9 cellular contexts compared by ENCODE assay signal in genomic region chr14:61568572-61569011, GRCh38.
DNase-seq lines count a peak whose midpoint lies in the region; ATAC-seq and TF ChIP-seq lines count a peak whose summit lies in the region.
"Had no signal": no experiment of that assay in that cellular context is flagged by ENCODE, and none has a peak within 500 bp of the region (broad histone marks: within the 10 kb centered on the region; RNA-seq: fewer than 3 reads in every experiment).

No MANE protein-coding gene starts in this region.

- peak; percentile 92 for ATAC-seq in HG03108 (IDR thresholded peaks at IDR 0.05; ENCODE audit: unreplicated experiment)
- ATAC-seq in body of pancreas: peak; percentile 85
- peak; percentile 80 to 92 (median 90) for ATAC-seq in right lobe of liver
- ATAC-seq in stimulated activated effector memory CD8-positive, alpha-beta T cell treated with anti-CD3 and anti-CD28 coated beads, Interleukin-12 subunit alpha, Interleukin-12 subunit beta, amount 100 ng/mL, for 72 hours: peak; percentile 65

- DNase-seq in SIG-M5 treated with dmso at 0.1 percent for 504 hours (lab: John Stamatoyannopoulos, UW; ENCODE audit: unreplicated experiment) (peak; percentile 49), SIG-M5 (lab: John Stamatoyannopoulos, UW) (no peak), SW480 (ENCODE audit: low spot score) (peak; percentile 68), body of pancreas (peak; percentile 70 to 83 (median 74)), right lobe of liver (peak; percentile 77 to 80 (median 80)), WERI-Rb-1 (no peak)
- no peak for DNase-seq in stimulated activated effector memory CD8-positive, alpha-beta T cell treated with anti-CD3 and anti-CD28 coated beads, Interleukin-12 subunit alpha, Interleukin-12 subunit beta, amount 100 ng/mL, for 72 hours (ENCODE audit: low spot score in 2 of 2)

- no peaks in the 10 kb centered on the region for H3K9me3 Mint-ChIP-seq in stimulated activated effector memory CD8-positive, alpha-beta T cell treated with anti-CD3 and anti-CD28 coated beads, Interleukin-12 subunit alpha, Interleukin-12 subunit beta, amount 100 ng/mL, for 72 hours

- H3K27ac Mint-ChIP-seq in stimulated activated effector memory CD8-positive, alpha-beta T cell treated with anti-CD3 and anti-CD28 coated beads, Interleukin-12 subunit alpha, Interleukin-12 subunit beta, amount 100 ng/mL, for 72 hours: peak overlapping the region; percentile 75

- H3K9me3 ChIP-seq in body of pancreas: no peaks in the 10 kb centered on the region
- H3K9me3 ChIP-seq in right lobe of liver: no peaks in the 10 kb centered on the region
- no peaks in the 10 kb centered on the region for H3K9me3 ChIP-seq in WERI-Rb-1 (ENCODE audit: severe bottlenecking)

- peaks cover 65% of the 10 kb centered on the region for H3K4me1 Mint-ChIP-seq in stimulated activated effector memory CD8-positive, alpha-beta T cell treated with anti-CD3 and anti-CD28 coated beads, Interleukin-12 subunit alpha, Interleukin-12 subunit beta, amount 100 ng/mL, for 72 hours

- H3K36me3 Mint-ChIP-seq in stimulated activated effector memory CD8-positive, alpha-beta T cell treated with anti-CD3 and anti-CD28 coated beads, Interleukin-12 subunit alpha, Interleukin-12 subunit beta, amount 100 ng/mL, for 72 hours: peaks cover 9% of the 10 kb centered on the region

- H3K4me3 ChIP-seq in body of pancreas (no peak overlapping the region), right lobe of liver (peak overlapping the region in 2 of 3 donors; percentile 41 to 45), WERI-Rb-1 (ENCODE audit: low read depth, low read length) (no peak overlapping the region)

- intact Hi-C loops in body of pancreas (cut with DNase I): no loop called here
- intact Hi-C loops in right lobe of liver (cut with DNase I): no loop called here

- peak overlapping the region; percentile 57 for H3K4me3 Mint-ChIP-seq in stimulated activated effector memory CD8-positive, alpha-beta T cell treated with anti-CD3 and anti-CD28 coated beads, Interleukin-12 subunit alpha, Interleukin-12 subunit beta, amount 100 ng/mL, for 72 hours

- H3K4me1 ChIP-seq in body of pancreas (peaks cover 44% of the 10 kb centered on the region), right lobe of liver (peaks cover 0 to 11% (median 3%) of the 10 kb centered on the region in 4 donors)

- peak in 2 of 3 donors; percentile 52 to 59 for TF ChIP-seq POLR2A in body of pancreas (IDR thresholded peaks at IDR 0.05)
- peak; percentile 40 for TF ChIP-seq POLR2A in right lobe of liver (IDR thresholded peaks at IDR 0.05)

- H3K36me3 ChIP-seq in body of pancreas (replicated peaks in 1 of 2; ENCODE audit: insufficient read depth in 1 of 2, low read depth in 2 of 2) (no peaks in the 10 kb centered on the region), right lobe of liver (no peaks in the 10 kb centered on the region), WERI-Rb-1 (no peaks in the 10 kb centered on the region)

- H3K27me3 ChIP-seq in body of pancreas (no peaks in the 10 kb centered on the region), right lobe of liver (no peaks in the 10 kb centered on the region), WERI-Rb-1 (ENCODE audit: insufficient read depth, low read depth, severe bottlenecking) (no peaks in the 10 kb centered on the region)

- TF ChIP-seq CTCF in body of pancreas (IDR thresholded peaks at IDR 0.05) (peak in 5 of 7 experiments; percentile 21 to 46 (median 41)), right lobe of liver (IDR thresholded peaks at IDR 0.05) (peak in 3 of 4 donors; percentile 6 to 27 (median 27)), WERI-Rb-1 (IDR thresholded peaks at IDR 0.05; ENCODE audit: low read depth, low read length) (no peak)

- H3K27ac ChIP-seq in body of pancreas (peak overlapping the region; percentile 27 to 73 (median 68)), right lobe of liver (peak overlapping the region in 2 of 3 donors; percentile 32 to 48), WERI-Rb-1 (no peak overlapping the region)
- H3K27ac ChIP-seq: C4-2B had no signal

- 8 to 23% methylated on average over 6 to 34 of the region's 34 CpGs for WGBS in body of pancreas, 2 donors
- 4% methylated on average over 4 of the region's 34 CpGs for WGBS in right lobe of liver (ENCODE audit: insufficient coverage, low coverage, low lambda C conversion rate, missing lambda C conversion rate)

Comparison
In these comparisons a context has a peak if more than half of its experiments do, and no peak if none do; other contexts are left out.
1. DNase-seq: peak in SIG-M5 treated with dmso at 0.1 percent for 504 hours (single experiment), SW480 (single experiment), body of pancreas (4 of 4) and right lobe of liver (3 of 3); none in SIG-M5 (single experiment), stimulated activated effector memory CD8-positive, alpha-beta T cell treated with anti-CD3 and anti-CD28 coated beads, Interleukin-12 subunit alpha, Interleukin-12 subunit beta, amount 100 ng/mL, for 72 hours (0 of 2) and WERI-Rb-1 (single experiment).
2. H3K4me3 ChIP-seq: peak in right lobe of liver (2 of 3); none in body of pancreas (0 of 2) and WERI-Rb-1 (single experiment).
3. Peak in every context shown above with its lines, with median percentiles within 50 percentile points of each other: ATAC-seq.